Comparison of ENCODE assay signal across 19 cellular contexts in genomic region chr11:120817131-120817530, GRCh38.
DNase-seq lines count a peak whose midpoint lies in the region; ATAC-seq and TF ChIP-seq lines count a peak whose summit lies in the region.
"Had no signal": no experiment of that assay in that cellular context is flagged by ENCODE, and none has a peak within 500 bp of the region (broad histone marks: within the 10 kb centered on the region; RNA-seq: fewer than 3 reads in every experiment).

No MANE protein-coding gene starts in this region.

- peaks cover 73% of the 10 kb centered on the region for H3K27me3 ChIP-seq in PC-3 (ENCODE audit: low read length)

- ATAC-seq in left ventricle myocardium superior (peak; percentile 86), PC-3 (no peak), GM18502 (IDR thresholded peaks at IDR 0.05; ENCODE audit: poor library complexity, unreplicated experiment) (no peak)
- ATAC-seq: GM12878 had no signal

- peak overlapping the region in 3 of 5 experiments; percentile 12 to 49 (median 36) for H3K27ac Mint-ChIP-seq in brain
- H3K27ac Mint-ChIP-seq: IgD-negative memory B cell had no signal

- DNase-seq in G401 (ENCODE audit: low spot score) (peak; percentile 9), left ventricle myocardium superior (peak; percentile 69), pons (ENCODE audit: low spot score) (peak; percentile 29), COLO668 (lab: John Stamatoyannopoulos, UW; ENCODE audit: unreplicated experiment) (no peak), PC-3 (no peak)
- DNase-seq in activated CD4-positive, alpha-beta T cell treated with anti-CD3 and anti-CD28 coated beads, Interleukin-2, amount 50 U/mL, for 4 hours, result no peak
- DNase-seq: AML-193; Calu3; CD4-positive, CD25-positive, alpha-beta regulatory T cell; MV-4-11; NCI-H1436; NCI-H2029 treated with DMSO at 0.1 percent for 48 hours; NCI-H510A treated with DMSO at 0.1 percent for 48 hours; OCI-M1 had no signal

- no peak overlapping the region for H3K4me3 ChIP-seq in PC-3 (ENCODE audit: low read length)
- H3K4me3 ChIP-seq: GM12878, HAP-1 had no signal

- CTCF ChIA-PET in PC-3 (lab: Charles Lee), result no interaction called here

- intact Hi-C loops in left ventricle myocardium superior (cut with micrococcal nuclease), result no loop called here
- intact Hi-C loops in PC-3 (cut with micrococcal nuclease), result no loop called here

- H4K20me1 ChIP-seq in PC-3 (ENCODE audit: low read length), result no peaks in the 10 kb centered on the region

- H3K4me1 ChIP-seq in PC-3 (ENCODE audit: insufficient read depth, low read length), result peaks cover under 1% of the 10 kb centered on the region; the same call in 1 of the 2 replicates
- H3K4me1 ChIP-seq: HAP-1 had no signal

- POLR2A ChIA-PET in PC-3 (lab: Charles Lee; ENCODE audit: unreplicated experiment), result no interaction called here

- no peaks in the 10 kb centered on the region for H3F3A ChIP-seq in PC-3 (ENCODE audit: low read length, unreplicated experiment)

- BruUV-seq in PC-3 (replicated peaks; lab: Mats Ljungman, UMichigan), result no TSS peak

- H3K4me2 ChIP-seq in PC-3 (ENCODE audit: low read length), result no peak overlapping the region

- peaks cover 7% of the 10 kb centered on the region for H3K27me3 Mint-ChIP-seq in brain

- no peaks in the 10 kb centered on the region for H3K79me2 ChIP-seq in PC-3 (ENCODE audit: low read length)

- no peak overlapping the region for H3K9ac ChIP-seq in PC-3 (ENCODE audit: low read length)

- H3K9me3 ChIP-seq in PC-3 (ENCODE audit: low read length), result no peaks in the 10 kb centered on the region
- H3K9me3 ChIP-seq: HAP-1 had no signal

- H3K4me1 Mint-ChIP-seq in brain, result peaks cover 25% of the 10 kb centered on the region
- H3K4me1 Mint-ChIP-seq: CD4-positive, CD25-positive, alpha-beta regulatory T cell; IgD-negative memory B cell had no signal

- no peak for TF ChIP-seq CTCF in brain (conservative IDR thresholded peaks at IDR 0.05)
- no peak for TF ChIP-seq CTCF in PC-3 (conservative IDR thresholded peaks at IDR 0.05; ENCODE audit: low read depth, low read length)

- H3K27ac ChIP-seq in PC-3 (ENCODE audit: low read length), result no peak overlapping the region

- no peaks in the 10 kb centered on the region for H3K36me3 Mint-ChIP-seq in brain
- H3K36me3 Mint-ChIP-seq: CD4-positive, CD25-positive, alpha-beta regulatory T cell; IgD-negative memory B cell had no signal

- no peaks in the 10 kb centered on the region for H3K36me3 ChIP-seq in PC-3 (ENCODE audit: low read depth, low read length)
- H3K36me3 ChIP-seq: HAP-1 had no signal

- H3K4me3 Mint-ChIP-seq in brain, result peak overlapping the region in 1 of 5 experiments; percentile 18
- H3K4me3 Mint-ChIP-seq: CD4-positive, CD25-positive, alpha-beta regulatory T cell; IgD-negative memory B cell had no signal

- H3K9me3 Mint-ChIP-seq in brain, result no peaks in the 10 kb centered on the region

- H2AFZ ChIP-seq in PC-3 (ENCODE audit: low read length), result no peak overlapping the region

- H3K9me2 ChIP-seq in PC-3 (replicated peaks; ENCODE audit: low read length), result no peaks in the 10 kb centered on the region

- in situ Hi-C loops in G401 (cut with HindIII; ENCODE audit: low sequenced_read_pairs), result no loop called here

Comparison
In these comparisons a context has a peak if more than half of its experiments do, and no peak if none do; other contexts are left out.
1. DNase-seq: peak in G401 (single experiment), left ventricle myocardium superior (single experiment) and pons (single experiment); none in COLO668 (single experiment), activated CD4-positive, alpha-beta T cell treated with anti-CD3 and anti-CD28 coated beads, Interleukin-2, amount 50 U/mL, for 4 hours (0 of 2) and PC-3 (single experiment).